ENCODE assay signal across 8 cellular contexts in genomic region chr4:7335363-7336066, GRCh38.
DNase-seq lines count a peak whose midpoint lies in the region; ATAC-seq and TF ChIP-seq lines count a peak whose summit lies in the region.

No MANE protein-coding gene starts in this region.

- ATAC-seq in DND-41 (ENCODE audit: insufficient read depth, low read depth) (peak; percentile 97), HG03175 (IDR thresholded peaks at IDR 0.05; ENCODE audit: unreplicated experiment) (peak; percentile 71), SK-N-SH treated with all-trans-retinoic acid at 6 μM for 48 hours (peak; percentile 78), HG03521 (IDR thresholded peaks at IDR 0.05; ENCODE audit: unreplicated experiment) (no peak)

- no peaks in the 10 kb centered on the region for H3K9me3 ChIP-seq in DND-41 (ENCODE audit: insufficient read depth, low read length, severe bottlenecking)

- no peak overlapping the region; the same call in 1 of the 2 replicates for H2AFZ ChIP-seq in DND-41 (ENCODE audit: low read depth, low read length)

- peaks cover 0 to 14% (median 6%) of the 10 kb centered on the region in 5 experiments for H3K9me3 Mint-ChIP-seq in brain

- no peaks in the 10 kb centered on the region; the same call in 1 of the 2 replicates for H4K20me1 ChIP-seq in DND-41 (ENCODE audit: insufficient read depth, low read length)

- H3K27ac Mint-ChIP-seq in brain = peak overlapping the region in 2 of 5 experiments; percentile 47 to 89

- H3K4me3 Mint-ChIP-seq in brain = no peak overlapping the region

- no peaks in the 10 kb centered on the region for H3K4me1 ChIP-seq in DND-41 (ENCODE audit: insufficient read depth, low read length)

- H3K36me3 Mint-ChIP-seq in brain = peaks cover 4% of the 10 kb centered on the region

- no peak overlapping the region for H3K27ac ChIP-seq in DND-41 (ENCODE audit: low read length)

- H3K9ac ChIP-seq in DND-41 (ENCODE audit: low read depth, low read length) = no peak overlapping the region

- peak; percentile 85 for TF ChIP-seq CTCF in DND-41 (IDR thresholded peaks at IDR 0.05; ENCODE audit: borderline replicate concordance, extremely low read depth, low read length, poor library complexity, severe bottlenecking)
- TF ChIP-seq CTCF in brain (conservative IDR thresholded peaks at IDR 0.05) = peak; percentile 61 to 73

- no peak overlapping the region for H3K4me3 ChIP-seq in DND-41 (ENCODE audit: low read depth in 1 of 2, low read length in 2 of 2)

- H3K36me3 ChIP-seq in DND-41 (ENCODE audit: insufficient read depth, low read length) = no peaks in the 10 kb centered on the region

- peaks cover 43% of the 10 kb centered on the region for H3K4me1 Mint-ChIP-seq in brain

- H3K27me3 ChIP-seq in DND-41 (ENCODE audit: insufficient read depth, low read length, poor library complexity) = no peaks in the 10 kb centered on the region

- no peaks in the 10 kb centered on the region for H3K79me2 ChIP-seq in DND-41 (ENCODE audit: insufficient read depth, low read length)

- peaks cover 3% of the 10 kb centered on the region for H3K27me3 Mint-ChIP-seq in brain

- no peak overlapping the region for H3K4me2 ChIP-seq in DND-41 (ENCODE audit: insufficient read depth, low read length)

- DNase-seq in DND-41 = peak; percentile 70
- DNase-seq in islet precursor cell = peak; percentile 88
- DNase-seq in stimulated activated CD4-positive, alpha-beta T cell treated with anti-CD3 and anti-CD28 coated beads, Interleukin-4, amount 100 ng/mL, for 24 hours = peak; percentile 45
- DNase-seq in NCI-H446 (lab: John Stamatoyannopoulos, UW) = no peak

TF ChIP-seq in SK-N-SH treated with all-trans-retinoic acid at 6 μM for 48 hours, 23 proteins besides CTCF, POLR2A, EP300 and RAD21:
- TF ChIP-seq ZNF565 (CRISPR knock-in tag; conservative IDR thresholded peaks at IDR 0.05; ENCODE audit: low read depth) = no peak
- no peak for TF ChIP-seq TCF4 (CRISPR knock-in tag; IDR thresholded peaks at IDR 0.05; ENCODE audit: borderline replicate concordance)
- TF ChIP-seq CSDC2 (CRISPR knock-in tag; IDR thresholded peaks at IDR 0.05) = no peak
- no peak for TF ChIP-seq ZNF70 (CRISPR knock-in tag; IDR thresholded peaks at IDR 0.05)
- TF ChIP-seq ARNTL (CRISPR knock-in tag; IDR thresholded peaks at IDR 0.05; ENCODE audit: borderline replicate concordance, low read depth) = no peak
- no peak for TF ChIP-seq CREB5 (CRISPR knock-in tag; IDR thresholded peaks at IDR 0.05; ENCODE audit: low read depth)
TF ChIP-seq in SK-N-SH treated with all-trans-retinoic acid at 6 μM for 48 hours: peak in this region for 0.

Comparison
In these comparisons a context has a peak if more than half of its experiments do, and no peak if none do; other contexts are left out.
1. DNase-seq: peak in DND-41 (single experiment), islet precursor cell (single experiment) and stimulated activated CD4-positive, alpha-beta T cell treated with anti-CD3 and anti-CD28 coated beads, Interleukin-4, amount 100 ng/mL, for 24 hours (single experiment); none in NCI-H446 (0 of 2).